In genomic region chr15:101401286-101401685, GRCh38 we compare ENCODE assay signal across 23 cellular contexts.
"Had no signal": no experiment of that assay in that cellular context is flagged by ENCODE, and none has a peak within 500 bp of the region (broad histone marks: within the 10 kb centered on the region; RNA-seq: fewer than 3 reads in every experiment).

No MANE protein-coding gene starts in this region.

- DNase-seq: activated CD4-positive, alpha-beta memory T cell treated with anti-CD3 and anti-CD28 coated beads for 36 hours; activated CD4-positive, alpha-beta T cell treated with anti-CD3 and anti-CD28 coated beads for 36 hours; activated CD4-positive, alpha-beta T cell treated with anti-CD3 and anti-CD28 coated beads, Interleukin-2, amount 10 ng/mL, durations not matched to agents 24 days and 14 days; activated CD4-positive, CD25-positive, alpha-beta regulatory T cell; activated CD4-positive, CD25-positive, alpha-beta regulatory T cell treated with anti-CD3 and anti-CD28 coated beads, Interleukin-2, amount 50 U/mL, for 72 hours; activated CD8-positive, alpha-beta T cell treated with anti-CD3 and anti-CD28 coated beads, Interleukin-2, amount 10 ng/mL, durations not matched to agents 7 days and 5 days; activated effector memory CD4-positive, alpha-beta T cell treated with Interleukin-2 at 50 U/mL for 16 hours; activated gamma-delta T cell treated with Interleukin-2 at 50 U/mL for 16 hours; activated naive CD4-positive, alpha-beta T cell treated with anti-CD3 and anti-CD28 coated beads, Interleukin-2, amount 50 U/mL, for 16 hours; activated naive CD4-positive, alpha-beta T cell treated with Interleukin-2 at 50 U/mL for 16 hours; activated T-cell treated with anti-CD3 and anti-CD28 coated beads, Interleukin-2, amount 50 U/mL, for 4 hours; amniotic stem cell; anterior cingulate cortex; brain microvascular endothelial cell; dorsolateral prefrontal cortex; effector memory CD4-positive, alpha-beta T cell; endodermal cell; foreskin fibroblast; glutamatergic neuron; T-helper 2 cell had no signal

- ATAC-seq: activated CD4-positive, alpha-beta T cell treated with anti-CD3 and anti-CD28 coated beads for 36 hours; activated CD8-positive, alpha-beta T cell treated with anti-CD3 and anti-CD28 coated beads, Interleukin-2, amount 10 ng/mL, durations not matched to agents 7 days and 5 days; activated T-cell treated with anti-CD3 and anti-CD28 coated beads, Interleukin-2, amount 50 U/mL, for 4 hours; activated T-helper 17 cell treated with anti-CD3 and anti-CD28 coated beads, Interleukin-2, amount 50 U/mL, for 72 hours; esophagus mucosa had no signal

- H3K27me3 ChIP-seq: brain microvascular endothelial cell had no signal

- H3K27ac ChIP-seq: brain microvascular endothelial cell, coronary artery, dorsolateral prefrontal cortex had no signal

- H3K4me3 ChIP-seq: coronary artery, dorsolateral prefrontal cortex had no signal

- H3K36me3 ChIP-seq: brain microvascular endothelial cell had no signal
